In genomic region chr6:35209081-35209480, GRCh38 we compare ENCODE assay signal across 17 cellular contexts. TPM values are rescaled to one million over a fixed set of nuclear protein-coding genes. Genes with fewer than 3 reads are reported as not detected.
DNase-seq lines count a peak whose midpoint lies in the region; ATAC-seq and TF ChIP-seq lines count a peak whose summit lies in the region.
"Had no signal": no experiment of that assay in that cellular context is flagged by ENCODE, and none has a peak within 500 bp of the region (broad histone marks: within the 10 kb centered on the region; RNA-seq: fewer than 3 reads in every experiment).

No MANE protein-coding gene starts in this region.

- H3K36me3 Mint-ChIP-seq in chondrocyte (ENCODE audit: low read depth) = no peaks in the 10 kb centered on the region
- H3K36me3 Mint-ChIP-seq in CD8-positive, alpha-beta T cell = no peaks in the 10 kb centered on the region

- POLR2A ChIA-PET in HEK293 (lab: Yijun Ruan, JAX) = interaction anchor here (1.0 kb wide), 1 partner anchor 63 kb away, joined by 3 read pairs; no protein-coding TSS in a partner anchor
- POLR2A ChIA-PET in CD8-positive, alpha-beta T cell (lab: Charles Lee) = no interaction called here

- peak; percentile 64 for DNase-seq in DMS53 (lab: John Stamatoyannopoulos, UW)
- DNase-seq in DMS53 treated with DMSO at 0.1 percent for 48 hours (lab: John Stamatoyannopoulos, UW; ENCODE audit: unreplicated experiment) = no peak
- DNase-seq in NCI-H510A (lab: John Stamatoyannopoulos, UW) = peak; percentile 33
- peak; percentile 14 for DNase-seq in chondrocyte (ENCODE audit: low spot score)
- DNase-seq in CD8-positive, alpha-beta T cell = no peak
- no peak for DNase-seq in activated gamma-delta T cell treated with Interleukin-2 at 50 U/mL for 16 hours
- DNase-seq: 8988T, BE2C, DMS 273 treated with DMSO at 0.1 percent for 48 hours, NCI-H1694, NCI-H226, NCI-H82, SHP77 had no signal

- H3K4me3 ChIP-seq in HEK293 (ENCODE audit: low read depth, low read length) = no peak overlapping the region
- H3K4me3 ChIP-seq in CD8-positive, alpha-beta T cell (ENCODE audit: low read depth, low read length) = no peak overlapping the region

- H3K27me3 ChIP-seq in CD8-positive, alpha-beta T cell (ENCODE audit: insufficient read depth, low read length) = peaks cover 21% of the 10 kb centered on the region

- intact Hi-C loops in CD8-positive, alpha-beta T cell (cut with DNase I, micrococcal nuclease) = no loop called here

- no peaks in the 10 kb centered on the region for H3K36me3 ChIP-seq in HEK293 (ENCODE audit: control insufficient read depth in 2 of 2, insufficient read depth in 1 of 2, low read length in 2 of 2)
- H3K36me3 ChIP-seq in CD8-positive, alpha-beta T cell (ENCODE audit: insufficient read depth, low read length) = no peaks in the 10 kb centered on the region
- H3K36me3 ChIP-seq: BE2C had no signal

- no peak overlapping the region for H3K4me3 Mint-ChIP-seq in chondrocyte (ENCODE audit: unreplicated experiment)
- no peak overlapping the region for H3K4me3 Mint-ChIP-seq in CD8-positive, alpha-beta T cell

- CTCF ChIA-PET in HEK293 (lab: Yijun Ruan, JAX) = interaction anchor here (0.6 to 16.5 kb wide), 5 partner anchors 31 to 222 kb away, joined by 3 to 209 read pairs (median 68); no protein-coding TSS in a partner anchor
- CTCF ChIA-PET in CD8-positive, alpha-beta T cell (lab: Charles Lee) = interaction anchor here (1.2 to 1.6 kb wide), 2 partner anchors 10 to 43 kb away, joined by 3 to 4 read pairs; no protein-coding TSS in a partner anchor

- H3K9me3 ChIP-seq in HEK293 (ENCODE audit: control insufficient read depth, insufficient read depth, low read depth, low read length) = no peaks in the 10 kb centered on the region
- no peaks in the 10 kb centered on the region for H3K9me3 ChIP-seq in CD8-positive, alpha-beta T cell (ENCODE audit: low read length)
- H3K9me3 ChIP-seq: BE2C had no signal

- peaks cover 20% of the 10 kb centered on the region for H3K27me3 Mint-ChIP-seq in chondrocyte (ENCODE audit: low read depth)
- H3K27me3 Mint-ChIP-seq in CD8-positive, alpha-beta T cell (ENCODE audit: low read depth) = peaks cover 62% of the 10 kb centered on the region

- TF ChIP-seq CTCF in HEK293 (tag by site-specific recombination; IDR thresholded peaks at IDR 0.05) = no peak
- no peak for TF ChIP-seq CTCF in chondrocyte (IDR thresholded peaks at IDR 0.05)
- TF ChIP-seq CTCF in CD8-positive, alpha-beta T cell (IDR thresholded peaks at IDR 0.05) = no peak

- H3K9me3 Mint-ChIP-seq in chondrocyte (ENCODE audit: low read depth) = no peaks in the 10 kb centered on the region
- H3K9me3 Mint-ChIP-seq in CD8-positive, alpha-beta T cell = no peaks in the 10 kb centered on the region

- H3K27ac Mint-ChIP-seq in chondrocyte (ENCODE audit: unreplicated experiment) = no peak overlapping the region
- H3K27ac Mint-ChIP-seq in CD8-positive, alpha-beta T cell = no peak overlapping the region

- peaks cover 8% of the 10 kb centered on the region for H3K4me1 Mint-ChIP-seq in chondrocyte (ENCODE audit: low read depth)
- peaks cover 6% of the 10 kb centered on the region for H3K4me1 Mint-ChIP-seq in CD8-positive, alpha-beta T cell (ENCODE audit: low read depth)

- ATAC-seq in CD8-positive, alpha-beta T cell = no peak
- no peak for ATAC-seq in GM21723 (IDR thresholded peaks at IDR 0.05; ENCODE audit: unreplicated experiment)
- ATAC-seq: SK-N-SH treated with all-trans-retinoic acid at 6 μM for 48 hours had no signal

- no peak overlapping the region for H3K27ac ChIP-seq in HEK293 (ENCODE audit: extremely low read depth, low read depth, low read length)
- no peak overlapping the region for H3K27ac ChIP-seq in CD8-positive, alpha-beta T cell (ENCODE audit: low read depth, low read length)

- no peaks in the 10 kb centered on the region for H3K4me1 ChIP-seq in HEK293 (ENCODE audit: control insufficient read depth, insufficient read depth, low read length)
- H3K4me1 ChIP-seq in CD8-positive, alpha-beta T cell (ENCODE audit: insufficient read depth, low read length) = no peaks in the 10 kb centered on the region
- H3K4me1 ChIP-seq: BE2C had no signal

TF ChIP-seq in HEK293, 187 proteins besides CTCF, POLR2A, EP300 and RAD21:
- TF ChIP-seq ZSCAN18 (tag by site-specific recombination; IDR thresholded peaks at IDR 0.05) (no peak), ZFHX2 (tag by site-specific recombination; conservative IDR thresholded peaks at IDR 0.05) (0 out of 2 replicates have a peak, but pooled peaks have one; percentile 19), EGR2 (tag by site-specific recombination; IDR thresholded peaks at IDR 0.05; ENCODE audit: low read depth) (peak; percentile 64), ZNF610 (tag by site-specific recombination; IDR thresholded peaks at IDR 0.05; ENCODE audit: borderline replicate concordance) (no peak), ZNF155 (tag by site-specific recombination; IDR thresholded peaks at IDR 0.05) (no peak), ZSCAN4 (tag by site-specific recombination; IDR thresholded peaks at IDR 0.05) (no peak)

RNA-seq across cellular contexts. Expression of gene SCUBE3, which starts 4.7 kb away (rescaled TPM):
- 32.7 to 96.6 TPM (median 93.0 TPM) in 3 replicates for total RNA-seq in chondrocyte
- total RNA-seq in CD8-positive, alpha-beta T cell = not detected
- total RNA-seq: T-helper 1 cell treated with Interleukin-12 subunit alpha and Interleukin-12 subunit beta and Interleukin-4 antibody, amounts not matched to agents 30 ng/mL and 1 ng/mL, for 36 hours had no signal

RNA-seq across cellular contexts. Expression of gene ZNF76, which starts 50.5 kb away (rescaled TPM):
- total RNA-seq in chondrocyte = 20.3 to 28.3 TPM (median 22.1 TPM) in 3 replicates
- total RNA-seq in CD8-positive, alpha-beta T cell = 10 to 100 TPM; 54.6 to 57.8 TPM

Comparison
In these comparisons a context has a peak if more than half of its experiments do, and no peak if none do; other contexts are left out.
1. DNase-seq: peak in DMS53 (single experiment), NCI-H510A (single experiment) and chondrocyte (single experiment); none in DMS53 treated with DMSO at 0.1 percent for 48 hours (single experiment), CD8-positive, alpha-beta T cell (0 of 7) and activated gamma-delta T cell treated with Interleukin-2 at 50 U/mL for 16 hours (single experiment).
2. RNA of gene SCUBE3, which starts 4.7 kb away (total RNA-seq): 32.7 to 96.6 TPM in chondrocyte; not detected in CD8-positive, alpha-beta T cell; every median in the first group is over 10 times any median in the second.